In the genomic region with DNA sequence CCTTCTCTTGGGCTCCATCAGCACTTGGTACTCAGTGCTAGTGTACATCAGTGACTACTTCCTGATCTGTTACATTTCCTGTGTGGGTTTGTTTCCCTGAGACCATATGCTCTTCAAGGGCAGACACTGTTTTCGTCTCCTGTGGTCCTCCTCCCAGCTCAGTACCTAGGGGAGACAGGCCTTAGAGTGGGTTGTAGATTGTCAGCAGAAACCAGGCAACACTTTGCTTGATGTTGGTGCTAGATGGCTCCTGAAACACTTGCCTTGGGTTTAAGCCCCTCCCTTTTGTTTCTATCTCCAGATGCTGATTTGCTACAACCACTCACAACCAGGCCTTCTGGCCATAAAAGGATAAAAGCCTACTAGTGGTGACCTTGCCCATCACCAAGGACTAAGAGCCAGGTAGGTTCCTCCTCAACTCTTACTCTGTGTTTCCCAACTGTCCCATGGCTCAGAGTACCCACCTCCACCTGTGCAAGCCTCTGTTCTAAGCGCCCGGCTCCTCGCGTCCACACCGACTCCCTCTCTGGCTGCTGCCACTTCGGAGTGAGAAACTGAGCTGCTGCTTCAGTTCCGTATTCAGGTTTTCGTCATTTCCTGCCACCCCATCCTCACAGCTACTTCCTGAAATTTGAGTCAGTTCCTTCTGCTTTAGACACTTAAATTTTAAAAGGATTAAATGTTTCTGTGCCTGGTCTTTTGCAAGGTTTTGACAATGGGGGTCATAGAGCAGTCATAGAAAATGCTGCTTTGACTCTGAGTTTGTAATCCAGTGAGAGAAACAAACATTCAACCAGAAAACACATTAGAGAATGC, we compare ENCODE assay signal across 3 cellular contexts.
TF ChIP-seq lines count a peak whose summit lies in the region.

A gene with protein sequence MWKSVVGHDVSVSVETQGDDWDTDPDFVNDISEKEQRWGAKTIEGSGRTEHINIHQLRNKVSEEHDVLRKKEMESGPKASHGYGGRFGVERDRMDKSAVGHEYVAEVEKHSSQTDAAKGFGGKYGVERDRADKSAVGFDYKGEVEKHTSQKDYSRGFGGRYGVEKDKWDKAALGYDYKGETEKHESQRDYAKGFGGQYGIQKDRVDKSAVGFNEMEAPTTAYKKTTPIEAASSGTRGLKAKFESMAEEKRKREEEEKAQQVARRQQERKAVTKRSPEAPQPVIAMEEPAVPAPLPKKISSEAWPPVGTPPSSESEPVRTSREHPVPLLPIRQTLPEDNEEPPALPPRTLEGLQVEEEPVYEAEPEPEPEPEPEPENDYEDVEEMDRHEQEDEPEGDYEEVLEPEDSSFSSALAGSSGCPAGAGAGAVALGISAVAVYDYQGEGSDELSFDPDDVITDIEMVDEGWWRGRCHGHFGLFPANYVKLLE (minus strand): TSS at position 548 of the 816 bp plus-strand sequence. CDS start 2,556 bp downstream, outside the sequence.

TF ChIP-seq in SK-N-SH treated with all-trans-retinoic acid at 6 μM for 48 hours, 23 proteins besides CTCF, POLR2A, EP300 and RAD21 (continued from another document):
- no peak for TF ChIP-seq RARB (CRISPR knock-in tag; IDR thresholded peaks at IDR 0.05)
- TF ChIP-seq, protein P1, sequence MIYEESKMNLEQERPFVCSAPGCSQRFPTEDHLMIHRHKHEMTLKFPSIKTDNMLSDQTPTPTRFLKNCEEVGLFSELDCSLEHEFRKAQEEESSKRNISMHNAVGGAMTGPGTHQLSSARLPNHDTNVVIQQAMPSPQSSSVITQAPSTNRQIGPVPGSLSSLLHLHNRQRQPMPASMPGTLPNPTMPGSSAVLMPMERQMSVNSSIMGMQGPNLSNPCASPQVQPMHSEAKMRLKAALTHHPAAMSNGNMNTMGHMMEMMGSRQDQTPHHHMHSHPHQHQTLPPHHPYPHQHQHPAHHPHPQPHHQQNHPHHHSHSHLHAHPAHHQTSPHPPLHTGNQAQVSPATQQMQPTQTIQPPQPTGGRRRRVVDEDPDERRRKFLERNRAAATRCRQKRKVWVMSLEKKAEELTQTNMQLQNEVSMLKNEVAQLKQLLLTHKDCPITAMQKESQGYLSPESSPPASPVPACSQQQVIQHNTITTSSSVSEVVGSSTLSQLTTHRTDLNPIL (CRISPR knock-in tag; IDR thresholded peaks at IDR 0.05; ENCODE audit: low read depth), result no peak
- TF ChIP-seq SNAI2 (CRISPR knock-in tag; IDR thresholded peaks at IDR 0.05), result no peak
- no peak for TF ChIP-seq GLIS3 (CRISPR knock-in tag; IDR thresholded peaks at IDR 0.05)
- no peak for TF ChIP-seq ZFP30 (CRISPR knock-in tag; IDR thresholded peaks at IDR 0.05)
- no peak for TF ChIP-seq TCF4 (CRISPR knock-in tag; IDR thresholded peaks at IDR 0.05; ENCODE audit: borderline replicate concordance)
- no peak for TF ChIP-seq OSR1 (CRISPR knock-in tag; IDR thresholded peaks at IDR 0.05)
- no peak for TF ChIP-seq ZNF565 (CRISPR knock-in tag; conservative IDR thresholded peaks at IDR 0.05; ENCODE audit: low read depth)
- TF ChIP-seq, protein P2, sequence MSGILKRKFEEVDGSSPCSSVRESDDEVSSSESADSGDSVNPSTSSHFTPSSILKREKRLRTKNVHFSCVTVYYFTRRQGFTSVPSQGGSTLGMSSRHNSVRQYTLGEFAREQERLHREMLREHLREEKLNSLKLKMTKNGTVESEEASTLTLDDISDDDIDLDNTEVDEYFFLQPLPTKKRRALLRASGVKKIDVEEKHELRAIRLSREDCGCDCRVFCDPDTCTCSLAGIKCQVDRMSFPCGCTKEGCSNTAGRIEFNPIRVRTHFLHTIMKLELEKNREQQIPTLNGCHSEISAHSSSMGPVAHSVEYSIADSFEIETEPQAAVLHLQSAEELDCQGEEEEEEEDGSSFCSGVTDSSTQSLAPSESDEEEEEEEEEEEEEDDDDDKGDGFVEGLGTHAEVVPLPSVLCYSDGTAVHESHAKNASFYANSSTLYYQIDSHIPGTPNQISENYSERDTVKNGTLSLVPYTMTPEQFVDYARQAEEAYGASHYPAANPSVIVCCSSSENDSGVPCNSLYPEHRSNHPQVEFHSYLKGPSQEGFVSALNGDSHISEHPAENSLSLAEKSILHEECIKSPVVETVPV (CRISPR knock-in tag; IDR thresholded peaks at IDR 0.05), result no peak

TF ChIP-seq in SK-N-SH, 30 proteins besides CTCF, POLR2A, EP300 and RAD21 (continued from another document):
- TF ChIP-seq, protein P3, sequence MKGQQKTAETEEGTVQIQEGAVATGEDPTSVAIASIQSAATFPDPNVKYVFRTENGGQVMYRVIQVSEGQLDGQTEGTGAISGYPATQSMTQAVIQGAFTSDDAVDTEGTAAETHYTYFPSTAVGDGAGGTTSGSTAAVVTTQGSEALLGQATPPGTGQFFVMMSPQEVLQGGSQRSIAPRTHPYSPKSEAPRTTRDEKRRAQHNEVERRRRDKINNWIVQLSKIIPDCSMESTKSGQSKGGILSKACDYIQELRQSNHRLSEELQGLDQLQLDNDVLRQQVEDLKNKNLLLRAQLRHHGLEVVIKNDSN (IDR thresholded peaks at IDR 0.05; ENCODE audit: borderline replicate concordance, low read depth), result no peak
- TF ChIP-seq SMC3 (IDR thresholded peaks at IDR 0.05; ENCODE audit: low read depth, low read length) (no peak), MEF2A (IDR thresholded peaks at IDR 0.05; ENCODE audit: borderline replicate concordance, low read depth) (no peak), EZH2phosphoT487 (IDR thresholded peaks at IDR 0.05; ENCODE audit: borderline replicate concordance, low read depth) (no peak)

TF ChIP-seq in HEK293T, 16 proteins besides CTCF, POLR2A, EP300 and RAD21 (continued from another document):
- TF ChIP-seq, protein P4, sequence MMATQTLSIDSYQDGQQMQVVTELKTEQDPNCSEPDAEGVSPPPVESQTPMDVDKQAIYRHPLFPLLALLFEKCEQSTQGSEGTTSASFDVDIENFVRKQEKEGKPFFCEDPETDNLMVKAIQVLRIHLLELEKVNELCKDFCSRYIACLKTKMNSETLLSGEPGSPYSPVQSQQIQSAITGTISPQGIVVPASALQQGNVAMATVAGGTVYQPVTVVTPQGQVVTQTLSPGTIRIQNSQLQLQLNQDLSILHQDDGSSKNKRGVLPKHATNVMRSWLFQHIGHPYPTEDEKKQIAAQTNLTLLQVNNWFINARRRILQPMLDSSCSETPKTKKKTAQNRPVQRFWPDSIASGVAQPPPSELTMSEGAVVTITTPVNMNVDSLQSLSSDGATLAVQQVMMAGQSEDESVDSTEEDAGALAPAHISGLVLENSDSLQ (IDR thresholded peaks at IDR 0.05), result no peak
- TF ChIP-seq TARDBP (IDR thresholded peaks at IDR 0.05) (no peak), L3MBTL2 (conservative IDR thresholded peaks at IDR 0.05) (no peak), SP1 (IDR thresholded peaks at IDR 0.05) (no peak), BHLHE40 (IDR thresholded peaks at IDR 0.05; ENCODE audit: borderline replicate concordance) (no peak), FOXK2 (IDR thresholded peaks at IDR 0.05) (no peak), FOXM1 (IDR thresholded peaks at IDR 0.05; ENCODE audit: borderline replicate concordance) (no peak), ELF4 (IDR thresholded peaks at IDR 0.05) (no peak), SUZ12 (IDR thresholded peaks at IDR 0.05) (no peak)
